12 cellular contexts compared by ENCODE assay signal in the genomic region with DNA sequence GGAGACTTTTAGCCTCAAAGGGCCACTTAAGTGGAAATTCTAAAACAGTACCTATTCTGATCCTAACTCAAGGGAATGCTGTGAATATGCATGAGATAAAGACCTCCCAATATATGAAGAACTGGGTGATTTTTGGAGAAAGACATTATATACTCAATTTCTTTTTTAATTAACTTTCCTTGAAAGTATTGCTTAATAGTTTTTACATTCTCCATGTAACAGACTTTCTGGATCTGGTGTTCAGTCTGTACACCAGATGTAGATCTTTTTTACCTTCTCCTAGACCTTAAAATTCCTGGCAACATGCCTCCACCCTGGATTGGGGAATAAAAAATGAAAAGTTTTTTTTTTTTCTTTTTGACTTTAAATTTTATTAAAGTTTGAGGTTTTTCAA. TPM values are rescaled to one million over a fixed set of nuclear protein-coding genes. Genes with fewer than 3 reads are reported as not detected.
DNase-seq lines count a peak whose midpoint lies in the region; ATAC-seq, FAIRE-seq and TF ChIP-seq lines count a peak whose summit lies in the region.
"Had no signal": no experiment of that assay in that cellular context is flagged by ENCODE, and none has a peak within 500 bp of the region (broad histone marks: within the 10 kb centered on the region; RNA-seq: fewer than 3 reads in every experiment).

No MANE protein-coding gene starts in this region.

- TF ChIP-seq EP300 in H1 (IDR thresholded peaks at IDR 0.05; ENCODE audit: borderline replicate concordance in 1 of 2, low read depth in 2 of 2, low read length in 2 of 2) (no peak), transverse colon (IDR thresholded peaks at IDR 0.05; ENCODE audit: low read depth) (no peak)

- no peak overlapping the region for H2BK12ac ChIP-seq in H1 (ENCODE audit: low read depth, low read length)

- intact Hi-C loops in transverse colon (cut with DNase I; ENCODE audit: low total_unique reads) = no loop called here

- H4K5ac ChIP-seq in H1 (ENCODE audit: insufficient read length, low read depth, low read length) = no peak overlapping the region

- H4K8ac ChIP-seq in H1 (ENCODE audit: extremely low read depth, insufficient read depth, low read length) = no peak overlapping the region; the same call in 1 of the 2 replicates

- no peak overlapping the region for H2AFZ ChIP-seq in H1 (ENCODE audit: low read length)

- no peak overlapping the region for H3K23ac ChIP-seq in H1 (ENCODE audit: insufficient read length)

- H3K9me3 ChIP-seq in SJSA1 (replicated peaks) (no peaks in the 10 kb centered on the region), H1 (ENCODE audit: insufficient read depth in 2 of 2, low read depth in 1 of 2, low read length in 1 of 2) (no peaks in the 10 kb centered on the region), muscle layer of duodenum (ENCODE audit: control insufficient read depth in 1 of 2, low read length in 2 of 2) (peaks cover 0 to 6% of the 10 kb centered on the region in 2 donors), transverse colon (no peaks in the 10 kb centered on the region)

- H4K91ac ChIP-seq in H1 (replicated peaks; ENCODE audit: insufficient read length, low read length) = no peak overlapping the region

- H2AK5ac ChIP-seq in H1 (ENCODE audit: low read depth, low read length) = no peak overlapping the region

- H3K4me1 ChIP-seq in SJSA1 (replicated peaks) (peaks cover 55% of the 10 kb centered on the region), H1 (replicated peaks in 1 of 4; ENCODE audit: control insufficient read depth in 3 of 4, insufficient read depth in 4 of 4, low read length in 3 of 4) (no peaks in the 10 kb centered on the region), muscle layer of duodenum (ENCODE audit: control insufficient read depth in 1 of 2, insufficient read depth in 2 of 2, low read length in 2 of 2) (no peaks in the 10 kb centered on the region), transverse colon (peaks cover 0 to 13% (median 6%) of the 10 kb centered on the region in 4 donors)

- H3K4ac ChIP-seq in H1 (replicated peaks; ENCODE audit: insufficient read length, low read depth, low read length) = no peak overlapping the region

- in situ Hi-C loops in transverse colon (cut with MboI; ENCODE audit: low pct_ligation_motif_present in 1 of 4, low pct_unique_long_range_greater_than_20kb in 1 of 4, low sequenced_read_pairs in 3 of 4) = no loop called here

- no peak for TF ChIP-seq CTCF in H1 (IDR thresholded peaks at IDR 0.05; ENCODE audit: control extremely low read depth in 1 of 3, insufficient read depth in 1 of 3, low read depth in 1 of 3, low read length in 3 of 3)
- TF ChIP-seq CTCF in transverse colon (IDR thresholded peaks at IDR 0.05) = no peak

- H3K18ac ChIP-seq in H1 (ENCODE audit: extremely low read depth, low read length) = no peak overlapping the region

- CTCF ChIA-PET in H1 (lab: Charles Lee; ENCODE audit: partially characterized antibody) = no interaction called here

- H3K9ac ChIP-seq in H1 (replicated peaks in 1 of 4; ENCODE audit: extremely low read depth in 1 of 4, low read depth in 3 of 4, low read length in 3 of 4) = no peak overlapping the region

- H3K36me3 ChIP-seq in SJSA1 = peaks cover 34% of the 10 kb centered on the region
- H3K36me3 ChIP-seq in H1 (ENCODE audit: control insufficient read depth in 2 of 4, insufficient read depth in 4 of 4, low read length in 3 of 4) = no peaks in the 10 kb centered on the region
- H3K36me3 ChIP-seq in muscle layer of duodenum (ENCODE audit: control insufficient read depth in 1 of 2, insufficient read depth in 2 of 2, low read length in 2 of 2) = peaks cover 0 to 26% of the 10 kb centered on the region in 2 donors
- H3K36me3 ChIP-seq in transverse colon = no peaks in the 10 kb centered on the region

- DNase-seq in SJSA1 (ENCODE audit: low read depth in 1 of 2, low spot score in 2 of 2) = no peak
- DNase-seq in H1 (ENCODE audit: low read depth in 1 of 2, low spot score in 2 of 2) = no peak
- DNase-seq in transverse colon = no peak
- DNase-seq in substantia nigra (lab: John Stamatoyannopoulos, UW) = no peak
- DNase-seq: activated CD4-positive, alpha-beta T cell treated with anti-CD3 and anti-CD28 coated beads, Interleukin-2, amount 50 U/mL, for 4 hours; NCI-H1417 treated with DMSO at 0.1 percent for 48 hours; NK-92 treated with Interleukin-12 subunit alpha and Interleukin-12 subunit beta, amount 100 ng/mL, for 24 hours; T-helper 1 cell had no signal

- H3K56ac ChIP-seq in H1 (replicated peaks; ENCODE audit: insufficient read length, low read depth, low read length) = no peak overlapping the region

- H3K27me3 ChIP-seq in SJSA1 (replicated peaks) (no peaks in the 10 kb centered on the region), H1 (replicated peaks in 1 of 4; ENCODE audit: control insufficient read depth in 3 of 4, extremely low read depth in 1 of 4, insufficient read depth in 3 of 4, low read length in 3 of 4) (no peaks in the 10 kb centered on the region), muscle layer of duodenum (ENCODE audit: low read depth, low read length) (no peaks in the 10 kb centered on the region), transverse colon (no peaks in the 10 kb centered on the region)

- no peaks in the 10 kb centered on the region for H3K79me2 ChIP-seq in H1 (ENCODE audit: control insufficient read depth in 1 of 2, insufficient read depth in 2 of 2, low read length in 2 of 2)

- H3K4me2 ChIP-seq in H1 (ENCODE audit: insufficient read depth in 1 of 2, low read depth in 2 of 2, low read length in 2 of 2) = no peak overlapping the region

- no peak overlapping the region for H2BK15ac ChIP-seq in H1 (ENCODE audit: low read length)

- no peak for TF ChIP-seq RAD21 in H1 (IDR thresholded peaks at IDR 0.05 in 1 of 2, conservative IDR thresholded peaks at IDR 0.05 in 1 of 2; ENCODE audit: low read depth in 2 of 2, low read length in 2 of 2)

- H3K14ac ChIP-seq in H1 (ENCODE audit: insufficient read length) = no peak overlapping the region

- TF ChIP-seq POLR2A in H1 (IDR thresholded peaks at IDR 0.05; ENCODE audit: control extremely low read depth in 1 of 2, low read depth in 2 of 2, low read length in 2 of 2) (no peak), transverse colon (IDR thresholded peaks at IDR 0.05) (no peak)

- no peak overlapping the region for H2BK120ac ChIP-seq in H1 (replicated peaks; ENCODE audit: low read depth, low read length)

- no peak overlapping the region for H2BK5ac ChIP-seq in H1 (ENCODE audit: low read depth, low read length)

- no peak for ATAC-seq in GM18868 (IDR thresholded peaks at IDR 0.05; ENCODE audit: unreplicated experiment)
- ATAC-seq in HG02870 (IDR thresholded peaks at IDR 0.05; ENCODE audit: unreplicated experiment) = no peak

- H3K23me2 ChIP-seq in H1 (ENCODE audit: low read depth, low read length) = no peaks in the 10 kb centered on the region

- no peak overlapping the region for H2BK20ac ChIP-seq in H1 (ENCODE audit: low read length)

- peak overlapping the region; percentile 43 for H3K4me3 ChIP-seq in SJSA1
- no peak overlapping the region for H3K4me3 ChIP-seq in H1 (ENCODE audit: extremely low read depth in 1 of 4, insufficient read depth in 2 of 4, low read depth in 3 of 4, low read length in 4 of 4)
- H3K4me3 ChIP-seq in muscle layer of duodenum (ENCODE audit: low read depth in 1 of 2, low read length in 2 of 2) = peak overlapping the region; percentile 46 to 55
- H3K4me3 ChIP-seq in transverse colon = peak overlapping the region; percentile 6 to 43 (median 16)

- POLR2A ChIA-PET in H1 (lab: Charles Lee; ENCODE audit: partially characterized antibody) = no interaction called here

- no peaks in the 10 kb centered on the region for H4K20me1 ChIP-seq in H1 (replicated peaks in 1 of 2; ENCODE audit: control insufficient read depth in 1 of 2, insufficient read depth in 2 of 2, low read length in 2 of 2)

- FAIRE-seq in H1 (lab: Jason Lieb, UNC) = no peak

- H3K27ac ChIP-seq in SJSA1 (peak overlapping the region; percentile 96), H1 (ENCODE audit: low read depth, low read length) (no peak overlapping the region), muscle layer of duodenum (ENCODE audit: low read length) (peak overlapping the region; percentile 87), transverse colon (peak overlapping the region; percentile 88 to 94 (median 90)), substantia nigra (ENCODE audit: low read depth, low read length, poor library complexity, severe bottlenecking) (no peak overlapping the region)

- H3K79me1 ChIP-seq in H1 (ENCODE audit: low read depth, low read length) = no peaks in the 10 kb centered on the region

TF ChIP-seq in H1, 55 proteins besides CTCF, POLR2A, EP300 and RAD21:
- TF ChIP-seq KDM1A (IDR thresholded peaks at IDR 0.05; ENCODE audit: borderline replicate concordance, low read length) (no peak), CEBPB (IDR thresholded peaks at IDR 0.05; ENCODE audit: low read depth, low read length) (peak; percentile 9; the same call in 1 of the 2 replicates), SP2 (IDR thresholded peaks at IDR 0.05; ENCODE audit: low read length) (no peak)
- TF ChIP-seq, protein P1, sequence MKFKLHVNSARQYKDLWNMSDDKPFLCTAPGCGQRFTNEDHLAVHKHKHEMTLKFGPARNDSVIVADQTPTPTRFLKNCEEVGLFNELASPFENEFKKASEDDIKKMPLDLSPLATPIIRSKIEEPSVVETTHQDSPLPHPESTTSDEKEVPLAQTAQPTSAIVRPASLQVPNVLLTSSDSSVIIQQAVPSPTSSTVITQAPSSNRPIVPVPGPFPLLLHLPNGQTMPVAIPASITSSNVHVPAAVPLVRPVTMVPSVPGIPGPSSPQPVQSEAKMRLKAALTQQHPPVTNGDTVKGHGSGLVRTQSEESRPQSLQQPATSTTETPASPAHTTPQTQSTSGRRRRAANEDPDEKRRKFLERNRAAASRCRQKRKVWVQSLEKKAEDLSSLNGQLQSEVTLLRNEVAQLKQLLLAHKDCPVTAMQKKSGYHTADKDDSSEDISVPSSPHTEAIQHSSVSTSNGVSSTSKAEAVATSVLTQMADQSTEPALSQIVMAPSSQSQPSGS (IDR thresholded peaks at IDR 0.05; ENCODE audit: low read length) = no peak

RNA-seq across cellular contexts. Expression of a gene that starts 0.8 kb away (rescaled TPM):
- 125 and 173 TPM in 2 replicates for total RNA-seq in SJSA1 (2014; rRNA removed; shearing (Covaris generic))
- not detected in 2 replicates for total RNA-seq in H1 (2021; fragmentation: NEBNext Ultra II Directional; extraction: Animal tissue kit (Norgen Biotek cat#: 25700))
- polyA plus RNA-seq in H1 (2011; rRNA removed) = 0.38 TPM in 1 of 2 replicates, not detected in the other
- not detected for polyA plus RNA-seq in H1 (2011; cell fraction: cytosol; rRNA removed)
- polyA plus RNA-seq in H1 (2011; cell fraction: nucleus; rRNA removed) = not detected
- polyA plus RNA-seq in H1 (2012, experiment 1 of 2) = not detected in 4 replicates
- polyA plus RNA-seq in H1 (2012, experiment 2 of 2) = 0.67 TPM
- 0.04 TPM for polyA plus RNA-seq in H1 (2013, experiment 1 of 2)
- not detected for polyA plus RNA-seq in H1 (2013, experiment 2 of 2)
- not detected in 2 replicates for polyA minus RNA-seq in H1 (2011; rRNA and poly(A)+ RNA removed)
- polyA minus RNA-seq in H1 (2011; cell fraction: cytosol; rRNA and poly(A)+ RNA removed) = not detected
- 3.0 TPM for polyA minus RNA-seq in H1 (2011; cell fraction: nucleus; rRNA and poly(A)+ RNA removed)
- total RNA-seq in transverse colon = 100 to 1,000 TPM in 3 of 4 donors, 10 to 100 TPM in 1; 37.8 to 385 (median 179) TPM
- total RNA-seq: occipital lobe had no signal

Comparison
In these comparisons a context has a peak if more than half of its experiments do, and no peak if none do; other contexts are left out.
1. H3K27ac ChIP-seq: peak in SJSA1 (single experiment), muscle layer of duodenum (single experiment) and transverse colon (4 of 4); none in H1 (single experiment) and substantia nigra (single experiment).
2. H3K4me3 ChIP-seq: peak in SJSA1 (single experiment), muscle layer of duodenum (2 of 2) and transverse colon (4 of 4); none in H1 (0 of 4).
3. RNA of a gene that starts 0.8 kb away (total RNA-seq): 37.8 to 385 TPM in transverse colon and 125 to 173 TPM in SJSA1; not detected in H1; every median in the first group is over 10 times any median in the second.